Comparison of ENCODE assay signal across 1 cellular context in the genomic region with DNA sequence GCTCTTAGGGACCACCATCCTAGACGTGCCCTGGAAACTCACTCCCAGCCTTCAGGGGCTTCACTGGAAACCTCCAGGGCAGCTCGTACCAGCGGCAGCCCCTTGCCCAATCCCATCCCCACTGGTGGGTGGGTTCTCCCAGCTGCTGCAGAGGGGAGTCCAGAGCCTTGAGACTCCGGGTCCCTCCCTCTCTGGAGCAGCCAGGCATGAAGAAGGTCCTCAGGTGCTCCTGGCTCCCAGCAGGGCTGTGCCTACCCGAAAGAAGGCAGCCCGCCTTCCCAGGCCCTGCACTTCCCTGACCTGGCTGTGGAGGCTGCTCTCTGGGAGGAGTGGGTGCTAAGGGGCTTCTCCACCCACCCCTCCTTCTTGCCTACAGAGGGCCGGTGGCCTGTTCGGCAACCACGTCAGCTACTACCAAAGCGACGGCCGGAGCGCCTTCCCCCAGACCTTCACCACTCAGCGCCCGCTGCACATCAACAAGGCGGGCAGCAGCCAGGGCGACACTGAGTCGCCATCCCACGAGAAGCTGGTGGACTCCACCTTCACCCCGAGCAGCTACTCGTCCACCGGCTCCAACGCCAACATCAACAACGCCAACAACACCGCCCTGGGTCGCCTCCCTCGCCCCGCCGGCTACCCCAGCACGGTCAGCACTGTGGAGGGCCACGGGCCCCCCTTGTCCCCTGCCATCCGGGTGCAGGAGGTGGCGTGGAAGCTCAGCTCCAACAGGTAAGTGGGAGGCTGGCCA.
TF ChIP-seq lines count a peak whose summit lies in the region.

No MANE protein-coding gene starts in this region.

TF ChIP-seq in H1, 55 proteins besides CTCF, POLR2A, EP300 and RAD21:
- TF ChIP-seq SP2 (IDR thresholded peaks at IDR 0.05; ENCODE audit: low read length) = no peak
- no peak for TF ChIP-seq ATF3 (IDR thresholded peaks at IDR 0.05; ENCODE audit: insufficient read depth, low read depth, low read length)
- no peak for TF ChIP-seq TAF1 (IDR thresholded peaks at IDR 0.05; ENCODE audit: low read depth, low read length)
- TF ChIP-seq CTBP2 (IDR thresholded peaks at IDR 0.05; ENCODE audit: borderline replicate concordance, insufficient read depth, insufficient read length, low read length) = no peak
- TF ChIP-seq CHD1 (IDR thresholded peaks at IDR 0.05; ENCODE audit: low read depth, low read length) = no peak
- no peak for TF ChIP-seq SP4 (IDR thresholded peaks at IDR 0.05; ENCODE audit: low read length)
- TF ChIP-seq NANOG (IDR thresholded peaks at IDR 0.05; ENCODE audit: insufficient read depth, low read depth, low read length, poor library complexity, severe bottlenecking) = no peak
- TF ChIP-seq RBBP5 (IDR thresholded peaks at IDR 0.05; ENCODE audit: borderline replicate concordance, low read depth, low read length) = no peak
- TF ChIP-seq, protein P1, sequence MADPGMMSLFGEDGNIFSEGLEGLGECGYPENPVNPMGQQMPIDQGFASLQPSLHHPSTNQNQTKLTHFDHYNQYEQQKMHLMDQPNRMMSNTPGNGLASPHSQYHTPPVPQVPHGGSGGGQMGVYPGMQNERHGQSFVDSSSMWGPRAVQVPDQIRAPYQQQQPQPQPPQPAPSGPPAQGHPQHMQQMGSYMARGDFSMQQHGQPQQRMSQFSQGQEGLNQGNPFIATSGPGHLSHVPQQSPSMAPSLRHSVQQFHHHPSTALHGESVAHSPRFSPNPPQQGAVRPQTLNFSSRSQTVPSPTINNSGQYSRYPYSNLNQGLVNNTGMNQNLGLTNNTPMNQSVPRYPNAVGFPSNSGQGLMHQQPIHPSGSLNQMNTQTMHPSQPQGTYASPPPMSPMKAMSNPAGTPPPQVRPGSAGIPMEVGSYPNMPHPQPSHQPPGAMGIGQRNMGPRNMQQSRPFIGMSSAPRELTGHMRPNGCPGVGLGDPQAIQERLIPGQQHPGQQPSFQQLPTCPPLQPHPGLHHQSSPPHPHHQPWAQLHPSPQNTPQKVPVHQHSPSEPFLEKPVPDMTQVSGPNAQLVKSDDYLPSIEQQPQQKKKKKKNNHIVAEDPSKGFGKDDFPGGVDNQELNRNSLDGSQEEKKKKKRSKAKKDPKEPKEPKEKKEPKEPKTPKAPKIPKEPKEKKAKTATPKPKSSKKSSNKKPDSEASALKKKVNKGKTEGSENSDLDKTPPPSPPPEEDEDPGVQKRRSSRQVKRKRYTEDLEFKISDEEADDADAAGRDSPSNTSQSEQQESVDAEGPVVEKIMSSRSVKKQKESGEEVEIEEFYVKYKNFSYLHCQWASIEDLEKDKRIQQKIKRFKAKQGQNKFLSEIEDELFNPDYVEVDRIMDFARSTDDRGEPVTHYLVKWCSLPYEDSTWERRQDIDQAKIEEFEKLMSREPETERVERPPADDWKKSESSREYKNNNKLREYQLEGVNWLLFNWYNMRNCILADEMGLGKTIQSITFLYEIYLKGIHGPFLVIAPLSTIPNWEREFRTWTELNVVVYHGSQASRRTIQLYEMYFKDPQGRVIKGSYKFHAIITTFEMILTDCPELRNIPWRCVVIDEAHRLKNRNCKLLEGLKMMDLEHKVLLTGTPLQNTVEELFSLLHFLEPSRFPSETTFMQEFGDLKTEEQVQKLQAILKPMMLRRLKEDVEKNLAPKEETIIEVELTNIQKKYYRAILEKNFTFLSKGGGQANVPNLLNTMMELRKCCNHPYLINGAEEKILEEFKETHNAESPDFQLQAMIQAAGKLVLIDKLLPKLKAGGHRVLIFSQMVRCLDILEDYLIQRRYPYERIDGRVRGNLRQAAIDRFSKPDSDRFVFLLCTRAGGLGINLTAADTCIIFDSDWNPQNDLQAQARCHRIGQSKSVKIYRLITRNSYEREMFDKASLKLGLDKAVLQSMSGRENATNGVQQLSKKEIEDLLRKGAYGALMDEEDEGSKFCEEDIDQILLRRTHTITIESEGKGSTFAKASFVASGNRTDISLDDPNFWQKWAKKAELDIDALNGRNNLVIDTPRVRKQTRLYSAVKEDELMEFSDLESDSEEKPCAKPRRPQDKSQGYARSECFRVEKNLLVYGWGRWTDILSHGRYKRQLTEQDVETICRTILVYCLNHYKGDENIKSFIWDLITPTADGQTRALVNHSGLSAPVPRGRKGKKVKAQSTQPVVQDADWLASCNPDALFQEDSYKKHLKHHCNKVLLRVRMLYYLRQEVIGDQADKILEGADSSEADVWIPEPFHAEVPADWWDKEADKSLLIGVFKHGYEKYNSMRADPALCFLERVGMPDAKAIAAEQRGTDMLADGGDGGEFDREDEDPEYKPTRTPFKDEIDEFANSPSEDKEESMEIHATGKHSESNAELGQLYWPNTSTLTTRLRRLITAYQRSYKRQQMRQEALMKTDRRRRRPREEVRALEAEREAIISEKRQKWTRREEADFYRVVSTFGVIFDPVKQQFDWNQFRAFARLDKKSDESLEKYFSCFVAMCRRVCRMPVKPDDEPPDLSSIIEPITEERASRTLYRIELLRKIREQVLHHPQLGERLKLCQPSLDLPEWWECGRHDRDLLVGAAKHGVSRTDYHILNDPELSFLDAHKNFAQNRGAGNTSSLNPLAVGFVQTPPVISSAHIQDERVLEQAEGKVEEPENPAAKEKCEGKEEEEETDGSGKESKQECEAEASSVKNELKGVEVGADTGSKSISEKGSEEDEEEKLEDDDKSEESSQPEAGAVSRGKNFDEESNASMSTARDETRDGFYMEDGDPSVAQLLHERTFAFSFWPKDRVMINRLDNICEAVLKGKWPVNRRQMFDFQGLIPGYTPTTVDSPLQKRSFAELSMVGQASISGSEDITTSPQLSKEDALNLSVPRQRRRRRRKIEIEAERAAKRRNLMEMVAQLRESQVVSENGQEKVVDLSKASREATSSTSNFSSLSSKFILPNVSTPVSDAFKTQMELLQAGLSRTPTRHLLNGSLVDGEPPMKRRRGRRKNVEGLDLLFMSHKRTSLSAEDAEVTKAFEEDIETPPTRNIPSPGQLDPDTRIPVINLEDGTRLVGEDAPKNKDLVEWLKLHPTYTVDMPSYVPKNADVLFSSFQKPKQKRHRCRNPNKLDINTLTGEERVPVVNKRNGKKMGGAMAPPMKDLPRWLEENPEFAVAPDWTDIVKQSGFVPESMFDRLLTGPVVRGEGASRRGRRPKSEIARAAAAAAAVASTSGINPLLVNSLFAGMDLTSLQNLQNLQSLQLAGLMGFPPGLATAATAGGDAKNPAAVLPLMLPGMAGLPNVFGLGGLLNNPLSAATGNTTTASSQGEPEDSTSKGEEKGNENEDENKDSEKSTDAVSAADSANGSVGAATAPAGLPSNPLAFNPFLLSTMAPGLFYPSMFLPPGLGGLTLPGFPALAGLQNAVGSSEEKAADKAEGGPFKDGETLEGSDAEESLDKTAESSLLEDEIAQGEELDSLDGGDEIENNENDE (IDR thresholded peaks at IDR 0.05; ENCODE audit: insufficient replicate concordance, low read length) = no peak
- TF ChIP-seq BRCA1 (IDR thresholded peaks at IDR 0.05; ENCODE audit: low read depth, low read length) = no peak
